In the genomic region with DNA sequence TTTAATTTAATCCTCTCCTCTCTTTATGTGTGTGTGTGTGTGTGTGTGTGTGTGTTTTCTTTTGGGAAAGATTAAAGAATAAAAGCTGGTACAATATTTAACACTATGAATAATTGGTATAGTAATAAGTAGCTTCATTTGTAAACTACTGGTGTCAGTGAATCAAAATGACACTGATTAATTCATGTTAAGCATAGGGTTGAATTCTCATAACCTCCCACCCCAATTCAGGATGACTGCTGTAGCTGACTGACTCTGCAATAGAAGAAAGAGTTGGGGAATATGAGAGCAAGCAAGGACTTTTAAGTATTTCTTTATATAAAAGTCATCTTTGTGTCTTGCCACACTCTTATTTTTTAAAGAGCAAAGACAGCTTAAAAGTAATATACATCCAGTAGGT, we compare ENCODE assay signal across 22 cellular contexts.
"Had no signal": no experiment of that assay in that cellular context is flagged by ENCODE, and none has a peak within 500 bp of the region (broad histone marks: within the 10 kb centered on the region; RNA-seq: fewer than 3 reads in every experiment).

No MANE protein-coding gene starts in this region.

- ATAC-seq: foreskin keratinocyte, left cardiac atrium, lower lobe of right lung had no signal

- H3K4me1 ChIP-seq: foreskin keratinocyte, left ventricle myocardium inferior, lower lobe of right lung, sigmoid colon, transverse colon had no signal

- H3K4me3 Mint-ChIP-seq: endodermal cell, naive B cell, nephron had no signal

- H3K27me3 ChIP-seq: foreskin keratinocyte, neutrophil, sigmoid colon, stomach, transverse colon had no signal

- H3K9me3 ChIP-seq: lower lobe of right lung, neutrophil, sigmoid colon, stomach, thoracic aorta had no signal

- DNase-seq: effector CD4-positive, alpha-beta T cell; endodermal cell; foreskin keratinocyte; kidney; left cardiac atrium; left ventricle myocardium inferior; lower lobe of right lung; mesenchymal stem cell; naive B cell; posterior cingulate gyrus; sigmoid colon; stimulated activated CD4-positive, alpha-beta T cell treated with anti-CD3 and anti-CD28 coated beads, Interleukin-2, amount 100 ng/mL, for 24 hours; stimulated activated CD4-positive, alpha-beta T cell treated with anti-CD3 and anti-CD28 coated beads, Interleukin-4, amount 100 ng/mL, for 4 hours; stimulated activated naive CD4-positive, alpha-beta T cell; stomach; substantia nigra; transverse colon had no signal

- H3K27me3 Mint-ChIP-seq: naive B cell had no signal

- H3K4me3 ChIP-seq: coronary artery, left ventricle myocardium inferior, lower lobe of right lung, sigmoid colon, skin epidermis, stomach, thoracic aorta, transverse colon had no signal

- H3K27ac Mint-ChIP-seq: endodermal cell, nephron had no signal

- H3K27ac ChIP-seq: coronary artery, foreskin keratinocyte, left ventricle myocardium inferior, lower lobe of right lung, neutrophil, sigmoid colon, skin epidermis, stomach, thoracic aorta, transverse colon had no signal
